In genomic region chr13:110216006-110216402, GRCh38 we compare ENCODE assay signal across 15 cellular contexts.
DNase-seq lines count a peak whose midpoint lies in the region; ATAC-seq, FAIRE-seq and TF ChIP-seq lines count a peak whose summit lies in the region.
"Had no signal": no experiment of that assay in that cellular context is flagged by ENCODE, and none has a peak within 500 bp of the region (broad histone marks: within the 10 kb centered on the region; RNA-seq: fewer than 3 reads in every experiment).

No MANE protein-coding gene starts in this region.

- peak; percentile 5 for ATAC-seq in aorta (ENCODE audit: low FRiP score)
- no peak for ATAC-seq in GM19455 (IDR thresholded peaks at IDR 0.05; ENCODE audit: unreplicated experiment)
- ATAC-seq: HepG2 had no signal

- no peaks in the 10 kb centered on the region for H3K9me3 ChIP-seq in kidney (ENCODE audit: control insufficient read depth in 1 of 2, low read length in 2 of 2)
- H3K9me3 ChIP-seq in aorta (ENCODE audit: control insufficient read depth, low read length), result no peaks in the 10 kb centered on the region

- H3K36me3 ChIP-seq in kidney (ENCODE audit: control insufficient read depth in 1 of 2, insufficient read depth in 2 of 2, low read length in 2 of 2) (peaks cover 5 to 20% of the 10 kb centered on the region in 2 donors), aorta (ENCODE audit: control insufficient read depth in 1 of 2, insufficient read depth in 2 of 2, low read length in 1 of 2) (peaks cover 0 to 4% of the 10 kb centered on the region in 2 donors)
- H3K36me3 ChIP-seq: WERI-Rb-1 had no signal

- no peak for FAIRE-seq in kidney (lab: Jason Lieb, UNC)
- FAIRE-seq: HepG2, urothelium cell line had no signal

- 0 to 7% methylated on average over 4 of the region's 4 CpGs for WGBS in aorta, 2 donors

- intact Hi-C loops in kidney (cut with DNase I), result no loop called here
- intact Hi-C loops in aorta (cut with DNase I), result no loop called here

- H3K4me1 ChIP-seq in kidney (ENCODE audit: control insufficient read depth in 1 of 2, insufficient read depth in 1 of 2, low read depth in 1 of 2, low read length in 2 of 2) (peaks cover 15 to 23% of the 10 kb centered on the region in 2 donors), aorta (ENCODE audit: control insufficient read depth in 1 of 2, insufficient read depth in 2 of 2, low read length in 2 of 2) (peaks cover 2 to 10% of the 10 kb centered on the region in 2 donors)

- no peak for DNase-seq in coronary artery (ENCODE audit: low spot score)
- no peak for DNase-seq in kidney
- DNase-seq in retina, result peak; percentile 16
- DNase-seq in aorta, result no peak
- DNase-seq in activated CD4-positive, alpha-beta T cell treated with anti-CD3 and anti-CD28 coated beads for 48 hours, result no peak
- DNase-seq in GDM1 (lab: John Stamatoyannopoulos, UW), result no peak
- DNase-seq: activated CD8-positive, alpha-beta memory T cell treated with anti-CD3 and anti-CD28 coated beads for 24 hours; midbrain; NCI-H82; posterior cingulate gyrus; T-helper 1 cell; WERI-Rb-1 had no signal

- peak overlapping the region in 1 of 2 donors; percentile 34 for H3K9ac ChIP-seq in kidney (ENCODE audit: low read length in 2 of 2)

- H3K27ac ChIP-seq in coronary artery, result peak overlapping the region; percentile 90 to 91
- H3K27ac ChIP-seq in kidney (ENCODE audit: low read depth in 2 of 2, low read length in 2 of 2), result peak overlapping the region; percentile 49 to 84
- H3K27ac ChIP-seq in aorta (ENCODE audit: low read depth in 1 of 2, low read length in 2 of 2), result peak overlapping the region; percentile 48 to 98
- H3K27ac ChIP-seq: WERI-Rb-1 had no signal

- no peaks in the 10 kb centered on the region for H3K27me3 ChIP-seq in aorta (ENCODE audit: control insufficient read depth in 1 of 2, insufficient read depth in 2 of 2, low read length in 1 of 2)

- H3K4me3 ChIP-seq in coronary artery (no peak overlapping the region), kidney (ENCODE audit: low read length in 2 of 2) (no peak overlapping the region), aorta (ENCODE audit: low read length in 2 of 2) (no peak overlapping the region)

- TF ChIP-seq CTCF in coronary artery (IDR thresholded peaks at IDR 0.05) (no peak), kidney (IDR thresholded peaks at IDR 0.05; ENCODE audit: borderline replicate concordance, extremely low read depth, insufficient read depth) (no peak)
